18 cellular contexts compared by ENCODE assay signal in genomic region chr22:41245917-41246499, GRCh38. TPM values are rescaled to one million over a fixed set of nuclear protein-coding genes. Genes with fewer than 3 reads are reported as not detected.
DNase-seq lines count a peak whose midpoint lies in the region; ATAC-seq and TF ChIP-seq lines count a peak whose summit lies in the region.
"Had no signal": no experiment of that assay in that cellular context is flagged by ENCODE, and none has a peak within 500 bp of the region (broad histone marks: within the 10 kb centered on the region; RNA-seq: fewer than 3 reads in every experiment).

No MANE protein-coding gene starts in this region.

- TF ChIP-seq CTCF in BE2C (IDR thresholded peaks at IDR 0.05; ENCODE audit: low read depth, low read length): peak; percentile 38
- TF ChIP-seq CTCF in WERI-Rb-1 (IDR thresholded peaks at IDR 0.05; ENCODE audit: low read depth, low read length): peak; percentile 51; the same call in 1 of the 2 replicates

- H3K27ac ChIP-seq in WERI-Rb-1: no peak overlapping the region
- no peak overlapping the region for H3K27ac ChIP-seq in effector memory CD4-positive, alpha-beta T cell (ENCODE audit: insufficient read depth, low read length, poor library complexity, severe bottlenecking)
- no peak overlapping the region for H3K27ac ChIP-seq in GM23248
- H3K27ac ChIP-seq: hepatocyte, HL-60 had no signal

- no peaks in the 10 kb centered on the region for H3K27me3 ChIP-seq in BE2C
- no peaks in the 10 kb centered on the region for H3K27me3 ChIP-seq in WERI-Rb-1 (ENCODE audit: insufficient read depth, low read depth, severe bottlenecking)
- no peaks in the 10 kb centered on the region for H3K27me3 ChIP-seq in effector memory CD4-positive, alpha-beta T cell (replicated peaks; ENCODE audit: control insufficient read depth, insufficient read depth, low read length, poor library complexity, severe bottlenecking)
- no peaks in the 10 kb centered on the region for H3K27me3 ChIP-seq in GM23248 (replicated peaks; ENCODE audit: insufficient read depth)
- H3K27me3 ChIP-seq: hepatocyte had no signal

- H3K4me3 ChIP-seq in BE2C (ENCODE audit: low read depth, low read length) (no peak overlapping the region), WERI-Rb-1 (ENCODE audit: low read depth, low read length) (no peak overlapping the region), GM23248 (no peak overlapping the region)
- H3K4me3 ChIP-seq in effector memory CD4-positive, alpha-beta T cell (ENCODE audit: insufficient read depth, low read depth, low read length, poor library complexity, severe bottlenecking): no peak overlapping the region
- H3K4me3 ChIP-seq: GM12878, hepatocyte, skin epidermis had no signal

- no peak overlapping the region for H3K9ac ChIP-seq in GM23248

- no peaks in the 10 kb centered on the region for H4K20me1 ChIP-seq in GM23248 (ENCODE audit: insufficient read depth)

- POLR2A ChIA-PET in HEK293T (lab: Yijun Ruan, JAX): interaction anchor here (0.6 kb wide), 1 partner anchor 1153 kb away, joined by 3 read pairs; no protein-coding TSS in a partner anchor

- no peaks in the 10 kb centered on the region for H3K9me2 ChIP-seq in GM23248 (ENCODE audit: insufficient read depth)

- no peaks in the 10 kb centered on the region for H3K4me1 ChIP-seq in BE2C
- H3K4me1 ChIP-seq in effector memory CD4-positive, alpha-beta T cell (ENCODE audit: control insufficient read depth, insufficient read depth, low read length, poor library complexity, severe bottlenecking): no peaks in the 10 kb centered on the region
- no peaks in the 10 kb centered on the region for H3K4me1 ChIP-seq in GM23248 (ENCODE audit: insufficient read depth)

- no peaks in the 10 kb centered on the region for H3K9me3 ChIP-seq in BE2C
- no peaks in the 10 kb centered on the region for H3K9me3 ChIP-seq in WERI-Rb-1 (ENCODE audit: severe bottlenecking)
- no peaks in the 10 kb centered on the region for H3K9me3 ChIP-seq in effector memory CD4-positive, alpha-beta T cell (ENCODE audit: control insufficient read depth, low read length)
- H3K9me3 ChIP-seq in GM23248 (ENCODE audit: low read depth): no peaks in the 10 kb centered on the region

- H3K79me2 ChIP-seq in GM23248 (ENCODE audit: insufficient read depth): no peaks in the 10 kb centered on the region
- H3K79me2 ChIP-seq: hepatocyte had no signal

- no peak overlapping the region for H3K4me2 ChIP-seq in GM23248 (ENCODE audit: unreplicated experiment)
- H3K4me2 ChIP-seq: hepatocyte had no signal

- in situ Hi-C loops in GM23248 (cut with MboI): no loop called here

- DNase-seq in BE2C (peak; percentile 53), HEK293T (ENCODE audit: extremely low spot score) (peak; percentile 33), WERI-Rb-1 (peak; percentile 26), iPS-NIHi11 (ENCODE audit: low spot score) (peak; percentile 80), NCI-H2107 (lab: John Stamatoyannopoulos, UW) (no peak), GM23248 (no peak)
- DNase-seq in effector memory CD4-positive, alpha-beta T cell: no peak
- DNase-seq: activated CD4-positive, alpha-beta memory T cell treated with anti-CD3 and anti-CD28 coated beads for 36 hours; activated T-cell treated with anti-CD3 and anti-CD28 coated beads, Interleukin-2, amount 50 U/mL, for 72 hours; KBM-7; left cardiac atrium; NCI-H1105; stimulated activated CD4-positive, alpha-beta T cell treated with anti-CD3 and anti-CD28 coated beads, Interleukin-4, amount 100 ng/mL, for 24 hours had no signal

- H2AFZ ChIP-seq in GM23248: no peak overlapping the region
- H2AFZ ChIP-seq: hepatocyte had no signal

- CTCF ChIA-PET in HEK293T (lab: Yijun Ruan, JAX): no interaction called here

- no peak for ATAC-seq in HG03342 (IDR thresholded peaks at IDR 0.05; ENCODE audit: unreplicated experiment)
- ATAC-seq: activated T-cell treated with anti-CD3 and anti-CD28 coated beads, Interleukin-2, amount 50 U/mL, for 72 hours; GM12878; left cardiac atrium had no signal

- H3F3A ChIP-seq in GM23248 (ENCODE audit: insufficient read depth): peaks cover 14% of the 10 kb centered on the region; the same call in 1 of the 2 replicates

- peaks cover 56% of the 10 kb centered on the region for H3K36me3 ChIP-seq in BE2C
- H3K36me3 ChIP-seq in WERI-Rb-1: peaks cover 49% of the 10 kb centered on the region
- peaks cover 38% of the 10 kb centered on the region for H3K36me3 ChIP-seq in effector memory CD4-positive, alpha-beta T cell (ENCODE audit: control insufficient read depth, insufficient read depth, low read length)
- H3K36me3 ChIP-seq in GM23248 (ENCODE audit: low read depth): peaks cover 6% of the 10 kb centered on the region; the same call in 1 of the 2 replicates

- WGBS in GM23248 (ENCODE audit: low coverage in 1 of 2, low lambda C conversion rate in 2 of 2, missing lambda C conversion rate in 2 of 2), 2 experiments: 87 to 88% methylated on average over 21 of the region's 21 CpGs

TF ChIP-seq in HEK293T, 16 proteins besides CTCF, POLR2A, EP300 and RAD21:
- TF ChIP-seq LEF1 (IDR thresholded peaks at IDR 0.05; ENCODE audit: borderline replicate concordance) (no peak), ARNT (IDR thresholded peaks at IDR 0.05) (no peak), ZNF384 (IDR thresholded peaks at IDR 0.05) (no peak)
TF ChIP-seq in HEK293T: peak in this region for 0.

RNA-seq across cellular contexts. Expression of gene CHADL, which starts 5.3 kb away (rescaled TPM):
- 0.59 TPM for polyA plus RNA-seq in BE2C (2012; ENCODE audit: insufficient read depth, insufficient read length, low read depth)
- total RNA-seq in GM23248 (2014; rRNA removed; shearing (Covaris generic)): 0.22 and 1.1 TPM in 2 replicates
- polyA plus RNA-seq in GM23248 (2016; fragmentation: Nextera tagmentation; extraction: Ambion mirVana): 0.30 and 0.88 TPM in 2 replicates
- total RNA-seq: GM12878 had no signal

RNA-seq across cellular contexts. Expression of gene RANGAP1, which starts 40.0 kb away (rescaled TPM):
- 80.2 TPM for polyA plus RNA-seq in BE2C (2012; ENCODE audit: insufficient read depth, insufficient read length, low read depth)
- 73.5 and 79.2 TPM in 2 replicates for total RNA-seq in GM23248 (2014; rRNA removed; shearing (Covaris generic))
- 52.3 and 54.6 TPM in 2 replicates for polyA plus RNA-seq in GM23248 (2016; fragmentation: Nextera tagmentation; extraction: Ambion mirVana)

RNA-seq across cellular contexts. Expression of gene L3MBTL2, which starts 40.9 kb away (rescaled TPM):
- 27.0 TPM for polyA plus RNA-seq in BE2C (2012; ENCODE audit: insufficient read depth, insufficient read length, low read depth)
- 19.1 and 24.1 TPM in 2 replicates for total RNA-seq in GM23248 (2014; rRNA removed; shearing (Covaris generic))
- 16.8 and 16.9 TPM in 2 replicates for polyA plus RNA-seq in GM23248 (2016; fragmentation: Nextera tagmentation; extraction: Ambion mirVana)

RNA-seq across cellular contexts. Expression of gene ZC3H7B, which starts 55.3 kb away (rescaled TPM):
- 89.3 TPM for polyA plus RNA-seq in BE2C (2012; ENCODE audit: insufficient read depth, insufficient read length, low read depth)
- total RNA-seq in GM23248 (2014; rRNA removed; shearing (Covaris generic)): 54.8 and 54.9 TPM in 2 replicates
- polyA plus RNA-seq in GM23248 (2016; fragmentation: Nextera tagmentation; extraction: Ambion mirVana): 5.3 and 5.4 TPM in 2 replicates

Comparison
In these comparisons a context has a peak if more than half of its experiments do, and no peak if none do; other contexts are left out.
1. DNase-seq: peak in BE2C (single experiment), HEK293T (single experiment), WERI-Rb-1 (single experiment) and iPS-NIHi11 (single experiment); none in NCI-H2107 (single experiment), effector memory CD4-positive, alpha-beta T cell (0 of 3) and GM23248 (single experiment).